8 cellular contexts compared by ENCODE assay signal in genomic region chr12:109713187-109713984, GRCh38. TPM values are rescaled to one million over a fixed set of nuclear protein-coding genes. Genes with fewer than 3 reads are reported as not detected.
DNase-seq lines count a peak whose midpoint lies in the region; ATAC-seq and TF ChIP-seq lines count a peak whose summit lies in the region.

Gene FAM222A (plus strand): TSS chr12:109713825. CDS start chr12:109744147, 30,322 bp downstream.

- H3K27ac Mint-ChIP-seq in endodermal cell, result peak within 1 kb of the TSS; percentile 82

- H3K4me1 ChIP-seq in NT2/D1 (ENCODE audit: insufficient read depth, insufficient read length) (peaks cover 38% of the 10 kb centered on the region), endodermal cell (ENCODE audit: control insufficient read depth, insufficient read depth, low read length) (peaks cover 14% of the 10 kb centered on the region)

- peaks cover 5% of the 10 kb centered on the region for H3K27me3 ChIP-seq in NT2/D1 (ENCODE audit: insufficient read depth, insufficient read length)
- peaks cover 12% of the 10 kb centered on the region for H3K27me3 ChIP-seq in endodermal cell (ENCODE audit: control insufficient read depth, insufficient read depth, low read length, poor library complexity, severe bottlenecking)

- no peaks in the 10 kb centered on the region for H3K9me3 ChIP-seq in NT2/D1 (ENCODE audit: insufficient read depth, low read length)
- no peaks in the 10 kb centered on the region for H3K9me3 ChIP-seq in endodermal cell (ENCODE audit: control insufficient read depth, low read length)

- peak within 1 kb of the TSS; percentile 81 for H3K9ac ChIP-seq in NT2/D1 (ENCODE audit: insufficient read length, low read depth)
- peak within 1 kb of the TSS; percentile 67 for H3K9ac ChIP-seq in endodermal cell (ENCODE audit: extremely low read depth, low read length, poor library complexity, severe bottlenecking)

- peak; percentile 89 for ATAC-seq in GM21390 (IDR thresholded peaks at IDR 0.05; ENCODE audit: unreplicated experiment)

- 2 to 13% methylated on average over 6 to 72 of the region's 72 CpGs for WGBS in endodermal cell (ENCODE audit: insufficient coverage in 1 of 2, insufficient read length in 1 of 2), 2 experiments

- H3K4me3 ChIP-seq in NT2/D1 (ENCODE audit: insufficient read length, low read depth) (peak within 1 kb of the TSS; percentile 58), endodermal cell (ENCODE audit: low read length) (peak within 1 kb of the TSS; percentile 79)

- no peaks in the 10 kb centered on the region for H3K36me3 Mint-ChIP-seq in endodermal cell (ENCODE audit: low read depth)

- H3K9me3 Mint-ChIP-seq in endodermal cell, result no peaks in the 10 kb centered on the region

- peaks cover 33% of the 10 kb centered on the region for H3K27me3 Mint-ChIP-seq in endodermal cell (ENCODE audit: insufficient read depth)

- peaks cover 18% of the 10 kb centered on the region for H3K4me1 Mint-ChIP-seq in endodermal cell

- peak; percentile 38 for TF ChIP-seq CTCF in endodermal cell (conservative IDR thresholded peaks at IDR 0.05)

- peak within 1 kb of the TSS; percentile 70 for H3K4me3 Mint-ChIP-seq in endodermal cell

- in situ Hi-C loops in Caki2 (cut with HindIII; ENCODE audit: low pct_unique_long_range_greater_than_20kb, low sequenced_read_pairs), result no loop called here

- H3K27ac ChIP-seq in endodermal cell (ENCODE audit: low read depth, low read length), result peak within 1 kb of the TSS; percentile 67

- DNase-seq in Caki2 (ENCODE audit: low read depth) (peak; percentile 93), HUDEP-2 (lab: John Stamatoyannopoulos, UW; ENCODE audit: unreplicated experiment in 76 of 76) (peak in 75 of 76 experiments; percentile 11 to 97 (median 93)), NT2/D1 (ENCODE audit: low read depth, low spot score) (peak; percentile 94), endodermal cell (peak; percentile 100), mesenteric fat pad (ENCODE audit: low spot score) (peak; percentile 99)
- peak; percentile 87 for DNase-seq in activated CD8-positive, alpha-beta memory T cell treated with anti-CD3 and anti-CD28 coated beads, Interleukin-2, amount 50 U/mL, for 24 hours (ENCODE audit: extremely low read depth)
- DNase-seq in stimulated activated CD8-positive, alpha-beta memory T cell treated with anti-CD3 and anti-CD28 coated beads, Interleukin-15, amount 100 ng/mL, for 1 hour (ENCODE audit: low read depth), result peak; percentile 93

- H3K36me3 ChIP-seq in NT2/D1 (ENCODE audit: insufficient read depth, insufficient read length, low read length) (no peaks in the 10 kb centered on the region), endodermal cell (ENCODE audit: control insufficient read depth, insufficient read depth, low read length) (no peaks in the 10 kb centered on the region)

RNA-seq across cellular contexts. Expression of gene FAM222A, which starts in this region (rescaled TPM):
- 0.41 and 3.1 TPM in 2 replicates for total RNA-seq in Caki2 (2014; rRNA removed; shearing (Covaris generic); ENCODE audit: low replicate concordance)
- total RNA-seq in endodermal cell (10 to 100 TPM; 21.6 to 24.4 TPM), mesenteric fat pad (2.7 TPM)
- polyA plus RNA-seq in endodermal cell (2013, experiment 1 of 2), result 8.7 TPM
- polyA plus RNA-seq in endodermal cell (2013, experiment 2 of 2), result 8.7 TPM

Comparison
In these comparisons a context has a peak if more than half of its experiments do, and no peak if none do; other contexts are left out.
1. Peak in every context shown above with its lines: DNase-seq, ATAC-seq, H3K4me3 ChIP-seq and H3K27ac ChIP-seq.